Comparison of ENCODE assay signal across 8 cellular contexts in the genomic region with DNA sequence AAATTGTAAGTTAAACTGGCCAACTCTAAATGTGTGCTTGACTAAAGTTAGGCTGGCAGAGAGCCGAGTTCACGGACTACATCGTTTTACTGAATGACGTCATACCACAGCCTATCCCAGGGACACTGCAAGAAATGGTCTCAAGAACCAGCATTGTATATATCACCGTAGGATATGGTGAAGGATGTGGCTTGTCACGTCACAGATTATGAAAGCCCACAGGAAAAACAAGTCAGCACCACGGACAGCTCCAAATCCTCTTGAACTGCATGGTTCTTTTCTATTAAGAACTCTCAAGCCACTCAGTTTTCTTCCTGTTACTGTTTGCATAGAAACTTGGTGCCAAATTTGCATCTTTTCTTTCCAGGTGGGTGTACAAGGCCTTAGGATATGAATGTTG.
DNase-seq lines count a peak whose midpoint lies in the region; ATAC-seq and TF ChIP-seq lines count a peak whose summit lies in the region.
"Had no signal": no experiment of that assay in that cellular context is flagged by ENCODE, and none has a peak within 500 bp of the region (broad histone marks: within the 10 kb centered on the region; RNA-seq: fewer than 3 reads in every experiment).

No MANE protein-coding gene starts in this region.

- POLR2A ChIA-PET in HCT116 (lab: Charles Lee), result no interaction called here

- TF ChIP-seq RAD21 in HCT116 (IDR thresholded peaks at IDR 0.05; ENCODE audit: low read depth), result no peak

- intact Hi-C loops in HCT116 (cut with micrococcal nuclease), result no loop called here
- intact Hi-C loops in adrenal gland (cut with DNase I), result no loop called here

- H3K9me3 ChIP-seq in HCT116 (ENCODE audit: control insufficient read depth in 1 of 2, insufficient read depth in 1 of 2, low read depth in 1 of 2, low read length in 2 of 2), result no peaks in the 10 kb centered on the region
- no peaks in the 10 kb centered on the region for H3K9me3 ChIP-seq in adrenal gland (replicated peaks in 1 of 3)

- H3K9ac ChIP-seq in HCT116 (ENCODE audit: low read length), result no peak overlapping the region

- RAD21 ChIA-PET in HCT116 (lab: Charles Lee; ENCODE audit: low non-redundant PET in 1 of 2, low total read pairs in 2 of 2, uncharacterized antibody in 2 of 2, unreplicated experiment in 2 of 2), result no interaction called here

- H3K27ac ChIP-seq in HCT116 (ENCODE audit: low read depth, low read length), result no peak overlapping the region
- H3K27ac ChIP-seq in adrenal gland, result no peak overlapping the region

- no peaks in the 10 kb centered on the region for H4K20me1 ChIP-seq in HCT116 (ENCODE audit: insufficient read depth)

- H3K27me3 ChIP-seq in HCT116 (ENCODE audit: insufficient read depth, low read length) (no peaks in the 10 kb centered on the region), adrenal gland (no peaks in the 10 kb centered on the region)

- TF ChIP-seq CTCF in HCT116 (IDR thresholded peaks at IDR 0.05 in 2 of 3, conservative IDR thresholded peaks at IDR 0.05 in 1 of 3; ENCODE audit: borderline replicate concordance in 1 of 3, insufficient read depth in 1 of 3, low read depth in 2 of 3, low read length in 2 of 3), result no peak
- no peak for TF ChIP-seq CTCF in adrenal gland (IDR thresholded peaks at IDR 0.05)

- 44 to 53% (median 46%) methylated on average over 7 of the region's 7 CpGs for WGBS in adrenal gland, 4 donors

- no peaks in the 10 kb centered on the region for H3K79me2 ChIP-seq in HCT116 (ENCODE audit: insufficient read depth, low read length)

- H3K36me3 ChIP-seq in HCT116 (ENCODE audit: control insufficient read depth in 1 of 2, insufficient read depth in 2 of 2, low read length in 2 of 2), result no peaks in the 10 kb centered on the region
- no peaks in the 10 kb centered on the region for H3K36me3 ChIP-seq in adrenal gland (replicated peaks in 1 of 2)

- H3K4me3 ChIP-seq in HCT116 (replicated peaks in 1 of 2; ENCODE audit: low read depth in 1 of 2, low read length in 2 of 2), result no peak overlapping the region
- no peak overlapping the region for H3K4me3 ChIP-seq in adrenal gland

- no TSS peak for BruUV-seq in HCT116 (replicated peaks; lab: Mats Ljungman, UMichigan)

- H3K9me2 ChIP-seq in HCT116 (ENCODE audit: insufficient read depth), result no peaks in the 10 kb centered on the region

- peaks cover 0 to 5% of the 10 kb centered on the region in 2 experiments; a peak in 3 of 4 replicates for H3K4me1 ChIP-seq in HCT116 (ENCODE audit: control insufficient read depth in 1 of 2, insufficient read depth in 2 of 2, low read length in 2 of 2)
- H3K4me1 ChIP-seq in adrenal gland (replicated peaks in 1 of 2), result no peaks in the 10 kb centered on the region

- no peak overlapping the region for H3K4me2 ChIP-seq in HCT116 (ENCODE audit: low read length)

- no peak overlapping the region for H2AFZ ChIP-seq in HCT116 (ENCODE audit: low read depth, low read length, poor library complexity, severe bottlenecking)

- TF ChIP-seq POLR2A in HCT116 (IDR thresholded peaks at IDR 0.05; ENCODE audit: borderline replicate concordance, extremely low read depth, insufficient read depth, insufficient read length) (no peak), adrenal gland (IDR thresholded peaks at IDR 0.05) (no peak)

- ATAC-seq in HCT116 (no peak), SK-N-SH treated with all-trans-retinoic acid at 6 μM for 48 hours (peak; percentile 65)

- DNase-seq in HCT116 (ENCODE audit: low read depth, low spot score) (peak; percentile 18), adrenal gland (peak; percentile 43 to 72 (median 65)), kidney tubule cell (ENCODE audit: low spot score) (peak; percentile 30), NCI-H2107 treated with DMSO at 0.1 percent for 48 hours (lab: John Stamatoyannopoulos, UW; ENCODE audit: unreplicated experiment) (no peak), NCI-H510A treated with DMSO at 0.1 percent for 48 hours (lab: John Stamatoyannopoulos, UW) (no peak)
- peak; percentile 4 to 15 for DNase-seq in stimulated activated CD8-positive, alpha-beta memory T cell treated with anti-CD3 and anti-CD28 coated beads, Interleukin-15, amount 100 ng/mL, for 48 hours (ENCODE audit: low read depth in 2 of 2)
- DNase-seq: stimulated activated naive B cell treated with anti-CD40 and anti-IgM and Interleukin-4, amounts not matched to agents 10 μg/mL and 1 μg/mL and 100 μg/mL, for 72 hours had no signal

- CTCF ChIA-PET in HCT116 (lab: Charles Lee), result interaction anchor here (1.6 kb wide), 1 partner anchor 305 kb away, joined by 3 read pairs; no protein-coding TSS in a partner anchor

TF ChIP-seq in HCT116, 20 proteins besides CTCF, POLR2A, EP300 and RAD21 (continues in another document):
- TF ChIP-seq, protein P1, sequence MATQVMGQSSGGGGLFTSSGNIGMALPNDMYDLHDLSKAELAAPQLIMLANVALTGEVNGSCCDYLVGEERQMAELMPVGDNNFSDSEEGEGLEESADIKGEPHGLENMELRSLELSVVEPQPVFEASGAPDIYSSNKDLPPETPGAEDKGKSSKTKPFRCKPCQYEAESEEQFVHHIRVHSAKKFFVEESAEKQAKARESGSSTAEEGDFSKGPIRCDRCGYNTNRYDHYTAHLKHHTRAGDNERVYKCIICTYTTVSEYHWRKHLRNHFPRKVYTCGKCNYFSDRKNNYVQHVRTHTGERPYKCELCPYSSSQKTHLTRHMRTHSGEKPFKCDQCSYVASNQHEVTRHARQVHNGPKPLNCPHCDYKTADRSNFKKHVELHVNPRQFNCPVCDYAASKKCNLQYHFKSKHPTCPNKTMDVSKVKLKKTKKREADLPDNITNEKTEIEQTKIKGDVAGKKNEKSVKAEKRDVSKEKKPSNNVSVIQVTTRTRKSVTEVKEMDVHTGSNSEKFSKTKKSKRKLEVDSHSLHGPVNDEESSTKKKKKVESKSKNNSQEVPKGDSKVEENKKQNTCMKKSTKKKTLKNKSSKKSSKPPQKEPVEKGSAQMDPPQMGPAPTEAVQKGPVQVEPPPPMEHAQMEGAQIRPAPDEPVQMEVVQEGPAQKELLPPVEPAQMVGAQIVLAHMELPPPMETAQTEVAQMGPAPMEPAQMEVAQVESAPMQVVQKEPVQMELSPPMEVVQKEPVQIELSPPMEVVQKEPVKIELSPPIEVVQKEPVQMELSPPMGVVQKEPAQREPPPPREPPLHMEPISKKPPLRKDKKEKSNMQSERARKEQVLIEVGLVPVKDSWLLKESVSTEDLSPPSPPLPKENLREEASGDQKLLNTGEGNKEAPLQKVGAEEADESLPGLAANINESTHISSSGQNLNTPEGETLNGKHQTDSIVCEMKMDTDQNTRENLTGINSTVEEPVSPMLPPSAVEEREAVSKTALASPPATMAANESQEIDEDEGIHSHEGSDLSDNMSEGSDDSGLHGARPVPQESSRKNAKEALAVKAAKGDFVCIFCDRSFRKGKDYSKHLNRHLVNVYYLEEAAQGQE (IDR thresholded peaks at IDR 0.05; ENCODE audit: low read depth), result peak; percentile 93

TF ChIP-seq in SK-N-SH treated with all-trans-retinoic acid at 6 μM for 48 hours, 23 proteins besides CTCF, POLR2A, EP300 and RAD21:
- TF ChIP-seq BACH2 (CRISPR knock-in tag; IDR thresholded peaks at IDR 0.05; ENCODE audit: borderline replicate concordance) (no peak), ZC3H10 (CRISPR knock-in tag; IDR thresholded peaks at IDR 0.05) (no peak), ARNTL (CRISPR knock-in tag; IDR thresholded peaks at IDR 0.05; ENCODE audit: borderline replicate concordance, low read depth) (no peak), CSDC2 (CRISPR knock-in tag; IDR thresholded peaks at IDR 0.05) (0 out of 2 replicates have a peak, but pooled peaks have one; percentile 32)

Comparison
In these comparisons a context has a peak if more than half of its experiments do, and no peak if none do; other contexts are left out.
1. DNase-seq: peak in HCT116 (single experiment), adrenal gland (7 of 7), kidney tubule cell (single experiment) and stimulated activated CD8-positive, alpha-beta memory T cell treated with anti-CD3 and anti-CD28 coated beads, Interleukin-15, amount 100 ng/mL, for 48 hours (2 of 2); none in NCI-H2107 treated with DMSO at 0.1 percent for 48 hours (single experiment) and NCI-H510A treated with DMSO at 0.1 percent for 48 hours (single experiment).